ENCODE assay signal across 11 cellular contexts in genomic region chr12:116532428-116532827, GRCh38. TPM values are rescaled to one million over a fixed set of nuclear protein-coding genes. Genes with fewer than 3 reads are reported as not detected.
DNase-seq lines count a peak whose midpoint lies in the region; ATAC-seq and TF ChIP-seq lines count a peak whose summit lies in the region.
"Had no signal": no experiment of that assay in that cellular context is flagged by ENCODE, and none has a peak within 500 bp of the region (broad histone marks: within the 10 kb centered on the region; RNA-seq: fewer than 3 reads in every experiment).

No MANE protein-coding gene starts in this region.

- no peak for DNase-seq in breast epithelium (ENCODE audit: low spot score in 2 of 2)
- DNase-seq in MCF 10A (ENCODE audit: unreplicated experiment), result no peak
- DNase-seq in activated B cell treated with CpG ODN at 0.5 μM for 24 hours, result no peak
- no peak for DNase-seq in memory B cell (ENCODE audit: low spot score in 2 of 2)
- no peak for DNase-seq in effector memory CD4-positive, alpha-beta T cell
- DNase-seq in EL, result no peak
- no peak for DNase-seq in DMS 273 treated with DMSO at 0.1 percent for 48 hours (lab: John Stamatoyannopoulos, UW)
- no peak for DNase-seq in SKM-1 treated with dmso at 0.1 percent for 144 hours (lab: John Stamatoyannopoulos, UW; ENCODE audit: unreplicated experiment)
- DNase-seq: NCI-H2081 treated with DMSO at 0.1 percent for 48 hours had no signal

- no peak overlapping the region for H3K4me3 Mint-ChIP-seq in MCF 10A (ENCODE audit: unreplicated experiment)
- peak overlapping the region; percentile 96 for H3K4me3 Mint-ChIP-seq in activated B cell treated with CpG ODN at 0.5 μM for 24 hours
- peak overlapping the region; percentile 97 for H3K4me3 Mint-ChIP-seq in memory B cell

- peaks cover 24% of the 10 kb centered on the region for H3K4me1 Mint-ChIP-seq in MCF 10A (ENCODE audit: insufficient read depth, unreplicated experiment)
- peaks cover 42% of the 10 kb centered on the region for H3K4me1 Mint-ChIP-seq in activated B cell treated with CpG ODN at 0.5 μM for 24 hours
- peaks cover 26% of the 10 kb centered on the region for H3K4me1 Mint-ChIP-seq in memory B cell

- H3K36me3 Mint-ChIP-seq in MCF 10A (ENCODE audit: insufficient read depth, unreplicated experiment) (no peaks in the 10 kb centered on the region), activated B cell treated with CpG ODN at 0.5 μM for 24 hours (ENCODE audit: low read depth) (peaks cover 4% of the 10 kb centered on the region), memory B cell (no peaks in the 10 kb centered on the region)

- intact Hi-C loops in breast epithelium (cut with DNase I; ENCODE audit: low total_unique reads), result no loop called here
- intact Hi-C loops in MCF 10A (cut with micrococcal nuclease), result no loop called here
- intact Hi-C loops in activated B cell treated with CpG ODN at 0.5 μM for 24 hours (cut with micrococcal nuclease), result loop anchor here (2.0 kb wide), 1 partner anchor 204 kb away; no protein-coding TSS in a partner anchor

- TF ChIP-seq CTCF in breast epithelium (IDR thresholded peaks at IDR 0.05) (no peak), MCF 10A (IDR thresholded peaks at IDR 0.05; ENCODE audit: unreplicated experiment) (no peak), activated B cell treated with CpG ODN at 0.5 μM for 24 hours (IDR thresholded peaks at IDR 0.05) (no peak)

- TF ChIP-seq POLR2A in breast epithelium (IDR thresholded peaks at IDR 0.05), result no peak

- ATAC-seq in activated B cell treated with CpG ODN at 0.5 μM for 24 hours (ENCODE audit: low read depth) (no peak), memory B cell (ENCODE audit: low read depth) (no peak)

- no TSS peak for BruUV-seq in MCF 10A (replicated peaks; lab: Mats Ljungman, UMichigan)

- H3K27ac Mint-ChIP-seq in MCF 10A (ENCODE audit: low read depth, unreplicated experiment), result no peak overlapping the region
- H3K27ac Mint-ChIP-seq in activated B cell treated with CpG ODN at 0.5 μM for 24 hours, result no peak overlapping the region
- no peak overlapping the region for H3K27ac Mint-ChIP-seq in memory B cell

- no peaks in the 10 kb centered on the region for H3K27me3 ChIP-seq in breast epithelium
- no peaks in the 10 kb centered on the region for H3K27me3 ChIP-seq in effector memory CD4-positive, alpha-beta T cell (replicated peaks; ENCODE audit: control insufficient read depth, insufficient read depth, low read length, poor library complexity, severe bottlenecking)
- H3K27me3 ChIP-seq: foreskin keratinocyte had no signal

- peak overlapping the region; percentile 89 to 90 for H3K27ac ChIP-seq in breast epithelium
- no peak overlapping the region for H3K27ac ChIP-seq in effector memory CD4-positive, alpha-beta T cell (ENCODE audit: insufficient read depth, low read length, poor library complexity, severe bottlenecking)
- H3K27ac ChIP-seq: foreskin keratinocyte, left ventricle myocardium inferior had no signal

- H3K27me3 Mint-ChIP-seq in MCF 10A (ENCODE audit: insufficient read depth, unreplicated experiment), result no peaks in the 10 kb centered on the region
- no peaks in the 10 kb centered on the region for H3K27me3 Mint-ChIP-seq in activated B cell treated with CpG ODN at 0.5 μM for 24 hours
- peaks cover 3% of the 10 kb centered on the region for H3K27me3 Mint-ChIP-seq in memory B cell

- H3K9me3 Mint-ChIP-seq in MCF 10A (ENCODE audit: unreplicated experiment), result no peaks in the 10 kb centered on the region
- H3K9me3 Mint-ChIP-seq in activated B cell treated with CpG ODN at 0.5 μM for 24 hours, result no peaks in the 10 kb centered on the region
- H3K9me3 Mint-ChIP-seq in memory B cell, result no peaks in the 10 kb centered on the region

- H3K4me1 ChIP-seq in breast epithelium, result peaks cover 0 to 13% of the 10 kb centered on the region in 2 donors
- peaks cover 11% of the 10 kb centered on the region for H3K4me1 ChIP-seq in effector memory CD4-positive, alpha-beta T cell (ENCODE audit: control insufficient read depth, insufficient read depth, low read length, poor library complexity, severe bottlenecking)

- no peak overlapping the region for H3K4me3 ChIP-seq in breast epithelium
- H3K4me3 ChIP-seq in effector memory CD4-positive, alpha-beta T cell (ENCODE audit: insufficient read depth, low read depth, low read length, poor library complexity, severe bottlenecking), result no peak overlapping the region

- H3K36me3 ChIP-seq in breast epithelium, result no peaks in the 10 kb centered on the region
- H3K36me3 ChIP-seq in effector memory CD4-positive, alpha-beta T cell (ENCODE audit: control insufficient read depth, insufficient read depth, low read length), result no peaks in the 10 kb centered on the region
- H3K36me3 ChIP-seq: left ventricle myocardium inferior had no signal

- CTCF ChIA-PET in MCF 10A (lab: Yijun Ruan, JAX), result interaction anchor here (0.6 kb wide), 1 partner anchor 227 kb away, joined by 4 read pairs; no protein-coding TSS in a partner anchor
- CTCF ChIA-PET in activated B cell treated with CpG ODN at 0.5 μM for 24 hours (lab: Charles Lee), result no interaction called here

- POLR2A ChIA-PET in MCF 10A (lab: Yijun Ruan, JAX) (no interaction called here), activated B cell treated with CpG ODN at 0.5 μM for 24 hours (lab: Charles Lee) (interaction anchor here (0.7 kb wide), 3 partner anchors 27 to 148 kb away, joined by 3 to 9 read pairs (median 5); partner anchors contain the start of gene MAP1LC3B2)

- H3K9me3 ChIP-seq in breast epithelium, result no peaks in the 10 kb centered on the region
- no peaks in the 10 kb centered on the region for H3K9me3 ChIP-seq in effector memory CD4-positive, alpha-beta T cell (ENCODE audit: control insufficient read depth, low read length)
- H3K9me3 ChIP-seq: left ventricle myocardium inferior had no signal

RNA-seq across cellular contexts. Expression of gene MAP1LC3B2, which starts 26.8 kb away (rescaled TPM):
- total RNA-seq in breast epithelium (1 to 10 TPM in 2 of 3 donors, under 1 TPM in 1; 0.98 to 8.5 (median 1.1) TPM), MCF 10A (2022) (3.4 and 5.1 TPM in 2 replicates), activated B cell treated with CpG ODN at 0.5 μM for 24 hours (1.0 and 1.9 TPM in 2 replicates)
